9 cellular contexts compared by ENCODE assay signal in the genomic region with DNA sequence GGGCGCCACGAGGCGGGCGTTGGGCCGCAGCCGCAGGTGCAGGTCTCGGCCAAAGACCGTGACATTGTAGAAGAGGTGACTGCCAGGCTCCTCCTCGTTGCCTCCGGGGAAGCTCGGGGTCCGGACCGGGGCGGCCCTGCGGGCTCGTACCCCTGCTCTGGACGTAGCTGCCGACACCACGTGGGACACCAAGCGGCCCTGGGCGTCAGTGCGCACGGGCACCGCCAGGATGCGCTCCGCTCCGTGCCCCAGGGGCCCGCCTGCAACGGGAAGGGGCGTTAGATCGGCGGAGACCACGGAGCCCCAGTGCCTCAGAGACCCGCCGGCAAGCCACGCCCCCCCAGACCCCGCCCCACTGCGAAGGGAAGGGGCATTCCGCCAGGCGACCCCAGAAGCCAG. TPM values are rescaled to one million over a fixed set of nuclear protein-coding genes. Genes with fewer than 3 reads are reported as not detected.
DNase-seq lines count a peak whose midpoint lies in the region; ATAC-seq, FAIRE-seq and TF ChIP-seq lines count a peak whose summit lies in the region.
"Had no signal": no experiment of that assay in that cellular context is flagged by ENCODE, and none has a peak within 500 bp of the region (broad histone marks: within the 10 kb centered on the region; RNA-seq: fewer than 3 reads in every experiment).

No MANE protein-coding gene starts in this region.

- H3K4me3 ChIP-seq in cardiac fibroblast (replicated peaks in 1 of 2; ENCODE audit: low read depth in 2 of 2, low read length in 2 of 2) (peak overlapping the region; percentile 87 to 90), HepG2 (replicated peaks in 1 of 3; ENCODE audit: insufficient read depth in 1 of 3, low read depth in 2 of 3, low read length in 3 of 3) (no peak overlapping the region), uterus (peak overlapping the region; percentile 48 to 81)

- BruUV-seq in HepG2 (replicated peaks; lab: Mats Ljungman, UMichigan) = no TSS peak

- whole genome bisulfite sequencing in HepG2 (ENCODE audit: low lambda C conversion rate) = 47% methylated on average over 8 of the region's 40 CpGs

- ATAC-seq in HepG2 (peak; percentile 39; the same call in 2 of the 3 replicates), HG03457 (IDR thresholded peaks at IDR 0.05; ENCODE audit: unreplicated experiment) (no peak), GM18858 (IDR thresholded peaks at IDR 0.05; ENCODE audit: unreplicated experiment) (no peak)

- POLR2A ChIA-PET in HepG2 (lab: Yijun Ruan, JAX) = no interaction called here

- H3K27ac ChIP-seq in HepG2 (ENCODE audit: extremely low read length, insufficient read depth, low read length) = no peak overlapping the region
- H3K27ac ChIP-seq in uterus = peak overlapping the region; percentile 79 to 84

- no peak overlapping the region for H3K9ac ChIP-seq in HepG2 (ENCODE audit: insufficient read depth, low read depth, low read length)

- peaks cover 9% of the 10 kb centered on the region for H3K4me1 Mint-ChIP-seq in activated naive CD4-positive, alpha-beta T cell treated with anti-CD3 and anti-CD28 coated beads, Interleukin-2, amount 10 ng/mL, durations not matched to agents 7 days and 5 days

- DNase-seq in activated naive CD4-positive, alpha-beta T cell treated with anti-CD3 and anti-CD28 coated beads, Interleukin-2, amount 10 ng/mL, durations not matched to agents 7 days and 5 days = peak; percentile 23
- no peak for DNase-seq in activated naive CD4-positive, alpha-beta T cell treated with anti-CD3 and anti-CD28 coated beads, Interleukin-2, amount 50 U/mL, for 16 hours
- DNase-seq in cardiac fibroblast (ENCODE audit: low read depth in 2 of 2) = peak; percentile 59 to 69
- DNase-seq in HepG2 (ENCODE audit: low spot score) = no peak
- peak in 1 of 2 donors; percentile 52 for DNase-seq in uterus
- no peak for DNase-seq in NCI-H2029 treated with DMSO at 0.1 percent for 48 hours (lab: John Stamatoyannopoulos, UW)

- no peaks in the 10 kb centered on the region for H3K9me3 Mint-ChIP-seq in activated naive CD4-positive, alpha-beta T cell treated with anti-CD3 and anti-CD28 coated beads, Interleukin-2, amount 10 ng/mL, durations not matched to agents 7 days and 5 days

- TF ChIP-seq POLR2A in HepG2 (IDR thresholded peaks at IDR 0.05; ENCODE audit: insufficient read depth in 1 of 2, low read depth in 2 of 2, low read length in 2 of 2) (no peak), uterus (IDR thresholded peaks at IDR 0.05) (peak in 1 of 2 donors; percentile 11)

- FAIRE-seq in HepG2 (lab: Jason Lieb, UNC) = no peak
- FAIRE-seq: GM18507 had no signal

- TF ChIP-seq RAD21 in HepG2 (CRISPR knock-in tag; IDR thresholded peaks at IDR 0.05) = no peak

- no peak overlapping the region for H3K4me3 Mint-ChIP-seq in activated naive CD4-positive, alpha-beta T cell treated with anti-CD3 and anti-CD28 coated beads, Interleukin-2, amount 10 ng/mL, durations not matched to agents 7 days and 5 days

- in situ Hi-C loops in HepG2 (cut with HindIII; ENCODE audit: extremely low pct_ligation_motif_present, low pct_unique_long_range_greater_than_20kb) = no loop called here

- no peaks in the 10 kb centered on the region for H3K4me1 ChIP-seq in HepG2 (ENCODE audit: insufficient read depth, low read length)
- no peaks in the 10 kb centered on the region for H3K4me1 ChIP-seq in uterus

- peak; percentile 69 for TF ChIP-seq CTCF in cardiac fibroblast (IDR thresholded peaks at IDR 0.05; ENCODE audit: low read depth, low read length)
- TF ChIP-seq CTCF in HepG2 (CRISPR knock-in tag; IDR thresholded peaks at IDR 0.05) = no peak
- peak; percentile 40 to 61 (median 54) for TF ChIP-seq CTCF in uterus (IDR thresholded peaks at IDR 0.05)

- no peak for TF ChIP-seq EP300 in HepG2 (IDR thresholded peaks at IDR 0.05; ENCODE audit: low read depth in 2 of 2, low read length in 2 of 2)
- TF ChIP-seq EP300 in HepG2 (CRISPR knock-in tag; IDR thresholded peaks at IDR 0.05; ENCODE audit: borderline replicate concordance) = no peak

- H3K27me3 ChIP-seq in HepG2 (ENCODE audit: control insufficient read depth in 1 of 2, insufficient read depth in 2 of 2, low read length in 2 of 2) (peaks cover 15 to 85% of the 10 kb centered on the region in 2 experiments), uterus (no peaks in the 10 kb centered on the region)

- H3K27ac Mint-ChIP-seq in activated naive CD4-positive, alpha-beta T cell treated with anti-CD3 and anti-CD28 coated beads, Interleukin-2, amount 10 ng/mL, durations not matched to agents 7 days and 5 days = no peak overlapping the region

- intact Hi-C loops in HepG2 (cut with micrococcal nuclease; ENCODE audit: unreplicated experiment) (no loop called here), uterus (cut with DNase I; ENCODE audit: low total_unique reads) (loop anchor here (5.0 to 10.0 kb wide), 2 partner anchors 151 to 177 kb away; no protein-coding TSS in a partner anchor)

- H3K36me3 ChIP-seq in HepG2 (replicated peaks in 1 of 2; ENCODE audit: control insufficient read depth in 1 of 2, insufficient read depth in 2 of 2, low read length in 2 of 2) (no peaks in the 10 kb centered on the region), uterus (no peaks in the 10 kb centered on the region)

- H2AFZ ChIP-seq in HepG2 (ENCODE audit: low read length) = no peak overlapping the region

- H3K9me3 ChIP-seq in HepG2 (ENCODE audit: low read length) (no peaks in the 10 kb centered on the region), uterus (no peaks in the 10 kb centered on the region)

- H3K4me2 ChIP-seq in HepG2 (ENCODE audit: low read depth, low read length) = no peak overlapping the region

- CTCF ChIA-PET in activated naive CD4-positive, alpha-beta T cell treated with anti-CD3 and anti-CD28 coated beads, Interleukin-2, amount 10 ng/mL, durations not matched to agents 7 days and 5 days (lab: Charles Lee) = no interaction called here
- CTCF ChIA-PET in HepG2 (lab: Yijun Ruan, JAX; ENCODE audit: low intra/inter-chr PET ratio, low total read pairs) = no interaction called here

- H3K79me2 ChIP-seq in HepG2 (ENCODE audit: insufficient read depth, low read length) = no peaks in the 10 kb centered on the region

- H3K27me3 Mint-ChIP-seq in activated naive CD4-positive, alpha-beta T cell treated with anti-CD3 and anti-CD28 coated beads, Interleukin-2, amount 10 ng/mL, durations not matched to agents 7 days and 5 days = peaks cover 81% of the 10 kb centered on the region

- H3K36me3 Mint-ChIP-seq in activated naive CD4-positive, alpha-beta T cell treated with anti-CD3 and anti-CD28 coated beads, Interleukin-2, amount 10 ng/mL, durations not matched to agents 7 days and 5 days = no peaks in the 10 kb centered on the region

- H4K20me1 ChIP-seq in HepG2 (ENCODE audit: insufficient read depth, low read length) = no peaks in the 10 kb centered on the region

TF ChIP-seq in HepG2, 621 proteins besides CTCF, POLR2A, EP300 and RAD21 (continues in another document):
- TF ChIP-seq MXI1 (IDR thresholded peaks at IDR 0.05; ENCODE audit: borderline replicate concordance, low read depth, low read length) = no peak
- TF ChIP-seq ZNF775 (CRISPR knock-in tag; IDR thresholded peaks at IDR 0.05; ENCODE audit: borderline replicate concordance) = no peak
- no peak for TF ChIP-seq FOXP1 (IDR thresholded peaks at IDR 0.05)
- no peak for TF ChIP-seq FOXP1 (CRISPR knock-in tag; IDR thresholded peaks at IDR 0.05)
- no peak for TF ChIP-seq ZBTB20 (CRISPR knock-in tag; IDR thresholded peaks at IDR 0.05; ENCODE audit: borderline replicate concordance, low read depth)
- TF ChIP-seq ELF4 (CRISPR knock-in tag; IDR thresholded peaks at IDR 0.05; ENCODE audit: borderline replicate concordance) = no peak
- no peak for TF ChIP-seq ZNF530 (CRISPR knock-in tag; IDR thresholded peaks at IDR 0.05; ENCODE audit: low read depth)
- no peak for TF ChIP-seq ZNF543 (CRISPR knock-in tag; IDR thresholded peaks at IDR 0.05)
- TF ChIP-seq, protein P1, sequence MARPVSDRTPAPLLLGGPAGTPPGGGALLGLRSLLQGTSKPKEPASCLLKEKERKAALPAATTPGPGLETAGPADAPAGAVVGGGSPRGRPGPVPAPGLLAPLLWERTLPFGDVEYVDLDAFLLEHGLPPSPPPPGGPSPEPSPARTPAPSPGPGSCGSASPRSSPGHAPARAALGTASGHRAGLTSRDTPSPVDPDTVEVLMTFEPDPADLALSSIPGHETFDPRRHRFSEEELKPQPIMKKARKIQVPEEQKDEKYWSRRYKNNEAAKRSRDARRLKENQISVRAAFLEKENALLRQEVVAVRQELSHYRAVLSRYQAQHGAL (CRISPR knock-in tag; IDR thresholded peaks at IDR 0.05; ENCODE audit: not compliant biosample characterization) = no peak
- no peak for TF ChIP-seq ATF1 (CRISPR knock-in tag; IDR thresholded peaks at IDR 0.05)

RNA-seq across cellular contexts. Expression of gene ADAMTS2, which starts 1.4 kb away (rescaled TPM):
- 0.18 and 0.24 TPM in 2 replicates for total RNA-seq in HepG2 (2016; rRNA removed; fragmentation: Illumina TruSeq; extraction: Trizol)
- 0.09 and 0.10 TPM in 2 replicates for total RNA-seq in HepG2 (2016; cell fraction: cytosol; rRNA removed; fragmentation: Illumina TruSeq; extraction: Trizol; ENCODE audit: low read depth)
- total RNA-seq in HepG2 (2016; cell fraction: insoluble cytoplasmic fraction; rRNA removed; fragmentation: Illumina TruSeq; extraction: Trizol) = 0.15 and 0.17 TPM in 2 replicates
- 0.25 and 0.38 TPM in 2 replicates for total RNA-seq in HepG2 (2016; cell fraction: membrane; rRNA removed; fragmentation: Illumina TruSeq; extraction: Trizol)
- 0.25 and 0.59 TPM in 2 replicates for total RNA-seq in HepG2 (2016; cell fraction: nucleus; rRNA removed; fragmentation: Illumina TruSeq; extraction: Trizol)
- 3.5 and 3.6 TPM in 2 replicates for polyA plus RNA-seq in HepG2 (2011; rRNA removed)
- polyA plus RNA-seq in HepG2 (2011; cell fraction: cytosol; rRNA removed) = 2.4 and 4.9 TPM in 2 replicates
- 5.3 and 5.6 TPM in 2 replicates for polyA plus RNA-seq in HepG2 (2011; cell fraction: nucleus; rRNA removed)
- 2.3 and 2.4 TPM in 2 replicates for polyA plus RNA-seq in HepG2 (2012)
- polyA plus RNA-seq in HepG2 (2016; cell fraction: cytosol; fragmentation: Illumina TruSeq; extraction: Trizol; ENCODE audit: low read depth) = 0.26 and 0.29 TPM in 2 replicates
- 0.36 and 0.41 TPM in 2 replicates for polyA plus RNA-seq in HepG2 (2016; cell fraction: insoluble cytoplasmic fraction; fragmentation: Illumina TruSeq; extraction: Trizol; ENCODE audit: low read depth)
- 0.58 and 0.62 TPM in 2 replicates for polyA plus RNA-seq in HepG2 (2016; cell fraction: membrane; fragmentation: Illumina TruSeq; extraction: Trizol; ENCODE audit: low read depth)
- polyA plus RNA-seq in HepG2 (2016; cell fraction: nucleus; fragmentation: Illumina TruSeq; extraction: Trizol; ENCODE audit: insufficient read depth, low read depth) = 0.59 and 1.2 TPM in 2 replicates
- 4.6 TPM in 1 of 2 replicates, not detected in the other for polyA minus RNA-seq in HepG2 (2011; rRNA and poly(A)+ RNA removed; ENCODE audit: low replicate concordance)
- polyA minus RNA-seq in HepG2 (2011; cell fraction: cytosol; rRNA and poly(A)+ RNA removed) = 0.99 and 1.4 TPM in 2 replicates
- 0.90 and 1.7 TPM in 2 replicates for polyA minus RNA-seq in HepG2 (2011; cell fraction: nucleus; rRNA and poly(A)+ RNA removed)
- 10 to 100 TPM in 3 of 4 donors, 1 to 10 TPM in 1; 4.1 to 97.1 (median 40.3) TPM for total RNA-seq in uterus

Comparison
In these comparisons a context has a peak if more than half of its experiments do, and no peak if none do; other contexts are left out.
1. DNase-seq: peak in activated naive CD4-positive, alpha-beta T cell treated with anti-CD3 and anti-CD28 coated beads, Interleukin-2, amount 10 ng/mL, durations not matched to agents 7 days and 5 days (single experiment) and cardiac fibroblast (2 of 2); none in activated naive CD4-positive, alpha-beta T cell treated with anti-CD3 and anti-CD28 coated beads, Interleukin-2, amount 50 U/mL, for 16 hours (single experiment), HepG2 (single experiment) and NCI-H2029 treated with DMSO at 0.1 percent for 48 hours (single experiment).
2. H3K4me3 ChIP-seq: peak in cardiac fibroblast (2 of 2) and uterus (2 of 2); none in HepG2 (0 of 3).